10 cellular contexts compared by ENCODE assay signal in the genomic region with DNA sequence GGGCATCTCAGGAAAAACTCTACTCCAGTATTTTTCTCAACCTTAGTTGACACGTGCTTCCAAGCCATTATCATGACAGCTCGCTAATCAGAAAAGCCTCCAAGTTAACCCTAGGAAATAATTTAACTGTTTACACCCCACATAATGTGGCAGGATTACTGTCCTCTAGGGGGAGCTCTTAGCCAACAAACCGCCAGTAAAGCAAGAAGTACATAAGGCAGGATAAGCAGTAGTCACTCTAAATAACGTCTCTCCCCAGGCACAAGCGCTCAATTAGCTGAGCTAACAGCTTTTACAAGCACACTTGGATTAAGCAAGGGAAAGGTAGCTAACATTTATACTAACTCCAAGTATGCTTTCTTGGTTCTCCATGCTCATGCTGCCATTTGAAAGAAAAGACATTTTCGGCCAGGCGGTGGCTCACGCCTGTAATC. TPM values are rescaled to one million over a fixed set of nuclear protein-coding genes. Genes with fewer than 3 reads are reported as not detected.
DNase-seq lines count a peak whose midpoint lies in the region; TF ChIP-seq lines count a peak whose summit lies in the region.
"Had no signal": no experiment of that assay in that cellular context is flagged by ENCODE, and none has a peak within 500 bp of the region (broad histone marks: within the 10 kb centered on the region; RNA-seq: fewer than 3 reads in every experiment).

No MANE protein-coding gene starts in this region.

- H3K4me1 Mint-ChIP-seq in neural progenitor cell, result peaks cover 27% of the 10 kb centered on the region

- H3K4me2 ChIP-seq in Loucy (ENCODE audit: low read depth, low read length, poor library complexity, severe bottlenecking) (no peak overlapping the region), neural progenitor cell (peak overlapping the region; percentile 9)

- H3K27me3 Mint-ChIP-seq in neural progenitor cell (ENCODE audit: insufficient read depth, low read depth), result peaks cover 22% of the 10 kb centered on the region

- H2AFZ ChIP-seq in Loucy (ENCODE audit: low read length) (no peak overlapping the region), neural progenitor cell (replicated peaks) (peak overlapping the region; percentile 63)

- H3K27ac Mint-ChIP-seq in neural progenitor cell, result peak overlapping the region; percentile 9

- H3K4me1 ChIP-seq in Loucy (ENCODE audit: insufficient read depth, low read length, poor library complexity, severe bottlenecking) (peaks cover 27% of the 10 kb centered on the region), neural progenitor cell (peaks cover 20% of the 10 kb centered on the region)

- H3K9me3 ChIP-seq in Loucy (ENCODE audit: insufficient read depth, low read depth, low read length) (no peaks in the 10 kb centered on the region), neural progenitor cell (ENCODE audit: low read depth) (no peaks in the 10 kb centered on the region)

- H3K9me3 Mint-ChIP-seq in neural progenitor cell, result no peaks in the 10 kb centered on the region
- H3K9me3 Mint-ChIP-seq: CD4-positive, alpha-beta memory T cell had no signal

- H3F3A ChIP-seq in Loucy (ENCODE audit: low read depth), result peaks cover 10% of the 10 kb centered on the region; the same call in 1 of the 2 replicates
- peaks cover 20% of the 10 kb centered on the region for H3F3A ChIP-seq in neural progenitor cell (ENCODE audit: low read depth)

- H4K20me1 ChIP-seq in Loucy (ENCODE audit: insufficient read depth, low read length, poor library complexity, severe bottlenecking) (no peaks in the 10 kb centered on the region), neural progenitor cell (ENCODE audit: low read depth) (no peaks in the 10 kb centered on the region)

- H3K79me2 ChIP-seq in Loucy (ENCODE audit: insufficient read depth, low read length) (no peaks in the 10 kb centered on the region), neural progenitor cell (ENCODE audit: low read depth) (no peaks in the 10 kb centered on the region)

- peak; percentile 79 for TF ChIP-seq CTCF in Loucy (conservative IDR thresholded peaks at IDR 0.05; ENCODE audit: low read length)
- TF ChIP-seq CTCF in neural progenitor cell (IDR thresholded peaks at IDR 0.05), result peak; percentile 79
- no peak for TF ChIP-seq CTCF in coronary artery (IDR thresholded peaks at IDR 0.05)

- H3K9ac ChIP-seq in Loucy (ENCODE audit: low read depth, low read length, poor library complexity, severe bottlenecking), result peak overlapping the region; percentile 49
- H3K9ac ChIP-seq in neural progenitor cell, result no peak overlapping the region

- no peaks in the 10 kb centered on the region for H3K36me3 Mint-ChIP-seq in neural progenitor cell
- H3K36me3 Mint-ChIP-seq: CD4-positive, alpha-beta memory T cell had no signal

- H3K27ac ChIP-seq in neural progenitor cell (no peak overlapping the region), coronary artery (no peak overlapping the region)

- no peak overlapping the region for H3K4me3 ChIP-seq in Loucy (ENCODE audit: low read length, poor library complexity, severe bottlenecking)
- H3K4me3 ChIP-seq in neural progenitor cell, result no peak overlapping the region
- no peak overlapping the region for H3K4me3 ChIP-seq in coronary artery

- H3K27me3 ChIP-seq in Loucy (ENCODE audit: insufficient read depth, low read length, poor library complexity, severe bottlenecking) (no peaks in the 10 kb centered on the region), neural progenitor cell (no peaks in the 10 kb centered on the region)

- no peaks in the 10 kb centered on the region for H3K36me3 ChIP-seq in Loucy (ENCODE audit: insufficient read depth, low read length)
- H3K36me3 ChIP-seq in neural progenitor cell, result no peaks in the 10 kb centered on the region

- H3K4me3 Mint-ChIP-seq in neural progenitor cell, result no peak overlapping the region
- H3K4me3 Mint-ChIP-seq: CD4-positive, alpha-beta memory T cell had no signal

- DNase-seq in NCI-H748 (lab: John Stamatoyannopoulos, UW; ENCODE audit: unreplicated experiment) (peak; percentile 27), NCI-H748 treated with DMSO at 0.1 percent for 48 hours (lab: John Stamatoyannopoulos, UW) (no peak), amniotic epithelial cell (ENCODE audit: low read depth) (peak; percentile 15), neural progenitor cell (ENCODE audit: low spot score) (peak; percentile 45), occipital lobe (lab: John Stamatoyannopoulos, UW) (no peak), coronary artery (ENCODE audit: low spot score) (no peak), H4 (ENCODE audit: low spot score) (no peak)
- DNase-seq: NCI-H1092 treated with DMSO at 0.1 percent for 48 hours had no signal

- H3K9me2 ChIP-seq in Loucy (replicated peaks; ENCODE audit: low read depth, low read length), result no peaks in the 10 kb centered on the region

RNA-seq across cellular contexts. Expression of a gene that starts 22.8 kb away (rescaled TPM):
- total RNA-seq in neural progenitor cell (ENCODE audit: low replicate concordance) (not detected in 2 replicates), occipital lobe (not detected)
- total RNA-seq in H4 (2014; rRNA removed; shearing (Covaris generic)), result not detected in 2 replicates
- total RNA-seq: CD4-positive, alpha-beta memory T cell had no signal

RNA-seq across cellular contexts. Expression of a gene that starts 52.7 kb away (rescaled TPM):
- total RNA-seq in neural progenitor cell (ENCODE audit: low replicate concordance) (not detected in 2 replicates), occipital lobe (not detected)
- not detected in 2 replicates for total RNA-seq in H4 (2014; rRNA removed; shearing (Covaris generic))
- total RNA-seq: CD4-positive, alpha-beta memory T cell had no signal

Comparison
In these comparisons a context has a peak if more than half of its experiments do, and no peak if none do; other contexts are left out.
1. DNase-seq: peak in NCI-H748 (single experiment), amniotic epithelial cell (single experiment) and neural progenitor cell (single experiment); none in NCI-H748 treated with DMSO at 0.1 percent for 48 hours (single experiment), occipital lobe (single experiment), coronary artery (single experiment) and H4 (single experiment).